ENCODE assay signal across 22 cellular contexts in the genomic region with DNA sequence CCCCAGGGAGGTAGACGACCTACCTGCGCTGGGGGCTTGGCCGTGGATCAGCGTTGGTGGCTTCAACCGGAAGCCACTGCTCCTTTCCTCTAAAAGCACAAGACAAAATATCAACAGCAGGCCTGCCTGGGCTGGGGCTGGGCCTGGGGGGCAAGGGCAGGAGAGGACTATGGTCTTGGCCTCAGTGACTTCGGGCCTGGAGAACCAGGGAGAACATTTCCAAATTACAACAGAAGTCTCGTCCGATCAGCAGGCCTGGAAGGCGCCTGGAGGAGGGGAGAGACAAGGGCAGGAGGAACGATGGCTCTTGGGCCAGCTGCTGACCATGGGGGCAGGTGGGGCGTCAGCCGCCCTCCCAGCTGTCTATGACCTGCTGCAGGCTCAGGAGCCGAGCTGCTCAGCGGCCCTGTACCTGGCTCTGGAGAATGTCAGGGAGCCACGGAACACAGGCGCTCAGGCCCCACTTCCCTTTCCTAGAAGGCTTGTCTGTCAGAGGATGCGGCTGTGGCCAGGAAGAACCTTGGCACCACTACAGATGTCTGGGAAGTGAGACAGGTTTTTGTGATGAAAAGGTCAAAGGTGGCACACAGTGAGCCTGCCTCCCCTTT. TPM values are rescaled to one million over a fixed set of nuclear protein-coding genes. Genes with fewer than 3 reads are reported as not detected.
DNase-seq lines count a peak whose midpoint lies in the region; ATAC-seq, FAIRE-seq and TF ChIP-seq lines count a peak whose summit lies in the region.
"Had no signal": no experiment of that assay in that cellular context is flagged by ENCODE, and none has a peak within 500 bp of the region (broad histone marks: within the 10 kb centered on the region; RNA-seq: fewer than 3 reads in every experiment).

No MANE protein-coding gene starts in this region.

- H3K27ac ChIP-seq in astrocyte (ENCODE audit: low read depth, low read length) (no peak overlapping the region), layer of hippocampus (ENCODE audit: low read depth, low read length) (peak overlapping the region; percentile 54)
- H3K27ac ChIP-seq: 22Rv1 had no signal

- H3K9me3 Mint-ChIP-seq in activated CD4-positive, alpha-beta T cell treated with anti-CD3 and anti-CD28 coated beads, Interleukin-2, amount 10 ng/mL, durations not matched to agents 7 days and 5 days: no peaks in the 10 kb centered on the region
- H3K9me3 Mint-ChIP-seq in astrocyte (ENCODE audit: unreplicated experiment): no peaks in the 10 kb centered on the region
- H3K9me3 Mint-ChIP-seq in stimulated activated effector memory CD8-positive, alpha-beta T cell treated with anti-CD3 and anti-CD28 coated beads, Interleukin-12 subunit alpha, Interleukin-12 subunit beta, amount 100 ng/mL, for 72 hours: no peaks in the 10 kb centered on the region
- H3K9me3 Mint-ChIP-seq: neural crest cell had no signal

- H3K27me3 ChIP-seq in astrocyte (ENCODE audit: insufficient read depth, low read length): no peaks in the 10 kb centered on the region
- no peaks in the 10 kb centered on the region for H3K27me3 ChIP-seq in layer of hippocampus (ENCODE audit: control insufficient read depth, insufficient read depth, low read length)
- H3K27me3 ChIP-seq: tibial nerve had no signal

- H3K4me1 Mint-ChIP-seq in activated CD4-positive, alpha-beta T cell treated with anti-CD3 and anti-CD28 coated beads, Interleukin-2, amount 10 ng/mL, durations not matched to agents 7 days and 5 days: no peaks in the 10 kb centered on the region
- H3K4me1 Mint-ChIP-seq in astrocyte (ENCODE audit: low read depth, unreplicated experiment): peaks cover 5% of the 10 kb centered on the region
- H3K4me1 Mint-ChIP-seq in stimulated activated effector memory CD8-positive, alpha-beta T cell treated with anti-CD3 and anti-CD28 coated beads, Interleukin-12 subunit alpha, Interleukin-12 subunit beta, amount 100 ng/mL, for 72 hours: peaks cover 5% of the 10 kb centered on the region
- H3K4me1 Mint-ChIP-seq: neural crest cell had no signal

- H3K9me3 ChIP-seq in astrocyte (ENCODE audit: insufficient read depth, low read depth, low read length): no peaks in the 10 kb centered on the region
- H3K9me3 ChIP-seq: tibial nerve had no signal

- POLR2A ChIA-PET in activated CD4-positive, alpha-beta T cell treated with anti-CD3 and anti-CD28 coated beads, Interleukin-2, amount 10 ng/mL, durations not matched to agents 7 days and 5 days (lab: Charles Lee): no interaction called here

- CTCF ChIA-PET in activated CD4-positive, alpha-beta T cell treated with anti-CD3 and anti-CD28 coated beads, Interleukin-2, amount 10 ng/mL, durations not matched to agents 7 days and 5 days (lab: Charles Lee): interaction anchor here (0.9 to 1.4 kb wide), 2 partner anchors 9 to 14 kb away, joined by 3 to 6 read pairs; no protein-coding TSS in a partner anchor

- TF ChIP-seq CTCF in astrocyte (IDR thresholded peaks at IDR 0.05; ENCODE audit: insufficient read depth, low read depth, low read length) (no peak), GM10266 (IDR thresholded peaks at IDR 0.05; ENCODE audit: control insufficient read depth, insufficient read depth, low read depth, missing control alignments) (no peak)

- no peak for DNase-seq in activated CD4-positive, alpha-beta T cell treated with anti-CD3 and anti-CD28 coated beads, Interleukin-2, amount 10 ng/mL, durations not matched to agents 7 days and 5 days
- no peak for DNase-seq in activated CD4-positive, alpha-beta T cell treated with anti-CD3 and anti-CD28 coated beads for 48 hours
- DNase-seq in astrocyte (ENCODE audit: low read depth) (no peak), amygdala (lab: John Stamatoyannopoulos, UW) (no peak), GM10266 (ENCODE audit: extremely low spot score) (no peak), left lobe of liver (ENCODE audit: low spot score) (no peak)
- DNase-seq in stimulated activated effector memory CD8-positive, alpha-beta T cell treated with anti-CD3 and anti-CD28 coated beads, Interleukin-12 subunit alpha, Interleukin-12 subunit beta, amount 100 ng/mL, for 72 hours (ENCODE audit: low spot score in 2 of 2): no peak
- DNase-seq: activated CD8-positive, alpha-beta memory T cell treated with anti-CD3 and anti-CD28 coated beads, Interleukin-2, amount 50 U/mL, for 4 hours; activated effector memory CD4-positive, alpha-beta T cell treated with Interleukin-2 at 50 U/mL for 16 hours; KBM-7; NCI-H2081 treated with DMSO at 0.1 percent for 48 hours; NCI-H446 treated with DMSO at 0.1 percent for 48 hours; RPMI8226; stimulated activated CD4-positive, alpha-beta T cell treated with anti-CD3 and anti-CD28 coated beads, Interleukin-15, amount 100 ng/mL, for 24 hours; T1000 had no signal

- H3K4me3 ChIP-seq in astrocyte (ENCODE audit: insufficient read depth, low read depth, low read length): no peak overlapping the region
- H3K4me3 ChIP-seq: tibial nerve had no signal

- no peaks in the 10 kb centered on the region for H3K27me3 Mint-ChIP-seq in activated CD4-positive, alpha-beta T cell treated with anti-CD3 and anti-CD28 coated beads, Interleukin-2, amount 10 ng/mL, durations not matched to agents 7 days and 5 days
- no peaks in the 10 kb centered on the region for H3K27me3 Mint-ChIP-seq in astrocyte (ENCODE audit: low read depth, unreplicated experiment)
- H3K27me3 Mint-ChIP-seq: B cell had no signal

- peaks cover 4% of the 10 kb centered on the region for H3K79me2 ChIP-seq in astrocyte (ENCODE audit: insufficient read depth, low read length)

- H3K9ac ChIP-seq in astrocyte (ENCODE audit: low read length): no peak overlapping the region

- peaks cover 37% of the 10 kb centered on the region for H3K36me3 Mint-ChIP-seq in activated CD4-positive, alpha-beta T cell treated with anti-CD3 and anti-CD28 coated beads, Interleukin-2, amount 10 ng/mL, durations not matched to agents 7 days and 5 days (ENCODE audit: low read depth)
- peaks cover 7% of the 10 kb centered on the region for H3K36me3 Mint-ChIP-seq in astrocyte (ENCODE audit: low read depth, unreplicated experiment)
- peaks cover 87% of the 10 kb centered on the region for H3K36me3 Mint-ChIP-seq in stimulated activated effector memory CD8-positive, alpha-beta T cell treated with anti-CD3 and anti-CD28 coated beads, Interleukin-12 subunit alpha, Interleukin-12 subunit beta, amount 100 ng/mL, for 72 hours

- H2AFZ ChIP-seq in astrocyte (ENCODE audit: low read depth, low read length): no peak overlapping the region

- peaks cover 13% of the 10 kb centered on the region for H3K4me1 ChIP-seq in astrocyte (ENCODE audit: insufficient read depth, low read length)

- H3K4me3 Mint-ChIP-seq in activated CD4-positive, alpha-beta T cell treated with anti-CD3 and anti-CD28 coated beads, Interleukin-2, amount 10 ng/mL, durations not matched to agents 7 days and 5 days: no peak overlapping the region
- H3K4me3 Mint-ChIP-seq in astrocyte (ENCODE audit: unreplicated experiment): peak overlapping the region; percentile 54
- H3K4me3 Mint-ChIP-seq in stimulated activated effector memory CD8-positive, alpha-beta T cell treated with anti-CD3 and anti-CD28 coated beads, Interleukin-12 subunit alpha, Interleukin-12 subunit beta, amount 100 ng/mL, for 72 hours: no peak overlapping the region
- H3K4me3 Mint-ChIP-seq: B cell, neural crest cell had no signal

- H3K27ac Mint-ChIP-seq in activated CD4-positive, alpha-beta T cell treated with anti-CD3 and anti-CD28 coated beads, Interleukin-2, amount 10 ng/mL, durations not matched to agents 7 days and 5 days: peak overlapping the region; percentile 60
- no peak overlapping the region for H3K27ac Mint-ChIP-seq in astrocyte (ENCODE audit: unreplicated experiment)
- peak overlapping the region; percentile 85 for H3K27ac Mint-ChIP-seq in stimulated activated effector memory CD8-positive, alpha-beta T cell treated with anti-CD3 and anti-CD28 coated beads, Interleukin-12 subunit alpha, Interleukin-12 subunit beta, amount 100 ng/mL, for 72 hours
- H3K27ac Mint-ChIP-seq: B cell had no signal

- peaks cover 57% of the 10 kb centered on the region for H4K20me1 ChIP-seq in astrocyte (ENCODE audit: insufficient read depth, low read length)

- no peak for FAIRE-seq in astrocyte (lab: Jason Lieb, UNC)
- FAIRE-seq: endometrium, keratinocyte had no signal

- no peak overlapping the region for H3K4me2 ChIP-seq in astrocyte (ENCODE audit: low read length)

- H3K36me3 ChIP-seq in astrocyte (ENCODE audit: insufficient read depth, low read length): peaks cover 20% of the 10 kb centered on the region

- ATAC-seq in stimulated activated effector memory CD8-positive, alpha-beta T cell treated with anti-CD3 and anti-CD28 coated beads, Interleukin-12 subunit alpha, Interleukin-12 subunit beta, amount 100 ng/mL, for 72 hours: no peak
- ATAC-seq in left lobe of liver: no peak

RNA-seq across cellular contexts. Expression of gene CAPS, which starts 19.4 kb away (rescaled TPM):
- total RNA-seq in activated CD4-positive, alpha-beta T cell treated with anti-CD3 and anti-CD28 coated beads, Interleukin-2, amount 10 ng/mL, durations not matched to agents 7 days and 5 days: 10 to 100 TPM; 17.2 to 21.0 TPM
- total RNA-seq in astrocyte: 6.2 and 7.2 TPM in 2 replicates
- 11.5 TPM for total RNA-seq in left lobe of liver

RNA-seq across cellular contexts. Expression of gene VMAC, which starts 28.8 kb away (rescaled TPM):
- total RNA-seq in activated CD4-positive, alpha-beta T cell treated with anti-CD3 and anti-CD28 coated beads, Interleukin-2, amount 10 ng/mL, durations not matched to agents 7 days and 5 days: 10 to 100 TPM; 11.8 TPM
- total RNA-seq in astrocyte (3.9 and 4.2 TPM in 2 replicates), left lobe of liver (3.9 TPM)

RNA-seq across cellular contexts. Expression of gene NDUFA11, which starts 29.9 kb away (rescaled TPM):
- total RNA-seq in activated CD4-positive, alpha-beta T cell treated with anti-CD3 and anti-CD28 coated beads, Interleukin-2, amount 10 ng/mL, durations not matched to agents 7 days and 5 days: 100 to 1,000 TPM; 207 to 233 TPM
- total RNA-seq in astrocyte (286 and 305 TPM in 2 replicates), left lobe of liver (164 TPM)

RNA-seq across cellular contexts. Expression of gene RANBP3, which starts 44.4 kb away (rescaled TPM):
- total RNA-seq in activated CD4-positive, alpha-beta T cell treated with anti-CD3 and anti-CD28 coated beads, Interleukin-2, amount 10 ng/mL, durations not matched to agents 7 days and 5 days: 10 to 100 TPM; 97.4 to 98.0 TPM
- total RNA-seq in astrocyte: 61.3 and 70.5 TPM in 2 replicates
- 22.8 TPM for total RNA-seq in left lobe of liver
